ENCODE assay signal across 8 cellular contexts in the genomic region with DNA sequence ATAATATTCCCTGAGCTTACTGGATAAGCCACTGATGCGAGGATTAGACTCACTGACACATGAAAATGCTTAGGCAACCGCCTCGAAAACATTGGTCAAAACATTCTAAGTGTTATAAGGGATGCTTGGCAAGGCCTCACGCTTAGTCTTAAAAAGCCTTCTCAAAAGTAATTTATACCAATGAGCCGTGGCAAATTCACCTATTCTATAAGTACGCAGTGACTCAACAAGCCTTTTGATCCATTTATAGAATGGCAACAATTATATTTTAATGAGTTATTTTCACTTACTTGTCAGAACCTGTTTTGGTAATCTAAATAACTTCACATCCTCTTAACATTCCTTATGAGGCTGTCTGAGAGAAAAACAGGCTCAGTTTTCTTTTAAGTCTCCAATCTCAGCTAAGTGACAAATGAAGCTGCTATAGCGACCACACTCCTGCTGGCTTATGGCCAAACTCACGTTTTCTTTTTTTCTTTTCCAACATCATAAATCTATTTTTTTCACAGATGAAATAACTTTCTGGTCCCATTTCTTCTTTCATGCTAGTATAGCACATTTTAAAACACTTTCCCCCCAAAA.
A peak's percentile ranks its signal among the peaks of the same experiment; 100 is the strongest.
DNase-seq lines count a peak whose midpoint lies in the region; ATAC-seq and TF ChIP-seq lines count a peak whose summit lies in the region.

No MANE protein-coding gene starts in this region.

- peak overlapping the region; percentile 95 for H3K4me3 Mint-ChIP-seq in memory B cell

- DNase-seq in HFF-Myc (ENCODE audit: extremely low read depth, low read depth) (no peak), astrocyte of the spinal cord (ENCODE audit: low read depth, low spot score) (peak; percentile 54), memory B cell (ENCODE audit: low spot score in 2 of 2) (no peak)

- in situ Hi-C loops in astrocyte of the spinal cord (cut with HindIII; ENCODE audit: low sequenced_read_pairs), result no loop called here

- H3K4me3 ChIP-seq in HFF-Myc (replicated peaks; ENCODE audit: low read depth, low read length) (peak overlapping the region; percentile 42), astrocyte of the spinal cord (ENCODE audit: low read depth, low read length) (no peak overlapping the region)

- TF ChIP-seq CTCF in 22Rv1 (IDR thresholded peaks at IDR 0.05) (no peak), HFF-Myc (IDR thresholded peaks at IDR 0.05; ENCODE audit: low read depth, low read length, missing control alignments) (no peak), astrocyte of the spinal cord (IDR thresholded peaks at IDR 0.05; ENCODE audit: low read depth, low read length) (no peak)

- peaks cover 48% of the 10 kb centered on the region for H3K4me1 Mint-ChIP-seq in memory B cell

- H3K36me3 Mint-ChIP-seq in memory B cell, result peaks cover 9% of the 10 kb centered on the region

- no peak for ATAC-seq in memory B cell (ENCODE audit: low read depth)
- no peak for ATAC-seq in HG02885 (IDR thresholded peaks at IDR 0.05; ENCODE audit: poor library complexity, unreplicated experiment)
- ATAC-seq in HG02852 (IDR thresholded peaks at IDR 0.05; ENCODE audit: unreplicated experiment), result no peak
- ATAC-seq in GM21526 (IDR thresholded peaks at IDR 0.05; ENCODE audit: low FRiP score, unreplicated experiment), result no peak
- ATAC-seq in GM19324 (IDR thresholded peaks at IDR 0.05; ENCODE audit: low FRiP score, unreplicated experiment), result no peak

- H3K27me3 Mint-ChIP-seq in memory B cell, result no peaks in the 10 kb centered on the region

- H3K27ac Mint-ChIP-seq in memory B cell, result peak overlapping the region; percentile 93

- H3K9me3 Mint-ChIP-seq in memory B cell, result no peaks in the 10 kb centered on the region

- H3K27ac ChIP-seq in 22Rv1, result peak overlapping the region; percentile 93
